23 cellular contexts compared by ENCODE assay signal in the genomic region with DNA sequence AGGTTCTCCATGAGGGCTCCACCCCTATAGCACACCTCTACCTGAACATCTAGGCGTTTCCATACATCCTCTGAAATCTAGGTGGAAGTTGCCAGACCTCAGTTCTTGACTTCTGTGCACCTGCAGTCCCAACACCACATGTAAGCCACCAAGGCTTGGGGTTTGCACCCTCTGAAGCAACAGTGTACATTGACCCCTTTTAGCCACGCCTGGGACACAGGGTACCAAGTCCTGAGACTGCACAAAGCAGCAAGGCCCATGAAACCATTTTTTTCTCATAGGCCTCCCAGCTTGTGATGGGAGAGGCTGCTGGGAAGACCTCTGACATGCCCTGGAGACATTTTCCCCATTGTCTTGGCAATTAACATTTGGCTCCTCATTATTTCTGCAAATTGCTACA. TPM values are rescaled to one million over a fixed set of nuclear protein-coding genes. Genes with fewer than 3 reads are reported as not detected.
DNase-seq lines count a peak whose midpoint lies in the region; ATAC-seq, FAIRE-seq and TF ChIP-seq lines count a peak whose summit lies in the region.
"Had no signal": no experiment of that assay in that cellular context is flagged by ENCODE, and none has a peak within 500 bp of the region (broad histone marks: within the 10 kb centered on the region; RNA-seq: fewer than 3 reads in every experiment).

No MANE protein-coding gene starts in this region.

- H3K27me3 ChIP-seq in liver (ENCODE audit: control insufficient read depth in 4 of 4, insufficient read depth in 4 of 4, low read length in 3 of 4) (no peaks in the 10 kb centered on the region), small intestine (ENCODE audit: control insufficient read depth in 2 of 2, insufficient read depth in 2 of 2, low read length in 2 of 2) (no peaks in the 10 kb centered on the region)
- H3K27me3 ChIP-seq: BLaER1 treated with 17β-estradiol and CSF1 and Interleukin-3, amounts not matched to agents 10 nM and 100 nM had no signal

- WGBS in liver, result 92% methylated on average over 2 of the region's 2 CpGs
- WGBS in small intestine, 3 donors, result 63 to 89% (median 78%) methylated on average over 2 of the region's 2 CpGs

- H3K36me3 ChIP-seq in liver (ENCODE audit: control insufficient read depth in 4 of 4, insufficient read depth in 3 of 4, low read depth in 1 of 4, low read length in 3 of 4) (peaks cover 0 to 3% (median 2%) of the 10 kb centered on the region in 4 donors), small intestine (ENCODE audit: control insufficient read depth in 2 of 2, insufficient read depth in 2 of 2, low read length in 2 of 2) (peaks cover 0 to 2% of the 10 kb centered on the region in 2 donors)

- H3K9me3 ChIP-seq in liver (ENCODE audit: control insufficient read depth in 4 of 4, low read length in 3 of 4), result no peaks in the 10 kb centered on the region
- no peaks in the 10 kb centered on the region for H3K9me3 ChIP-seq in small intestine (ENCODE audit: control insufficient read depth, low read depth)
- H3K9me3 ChIP-seq: A549, Caco-2 had no signal

- no peak overlapping the region for H3K9ac ChIP-seq in liver (ENCODE audit: low read depth in 1 of 2, low read length in 2 of 2)
- H3K9ac ChIP-seq: BLaER1 treated with 17β-estradiol and CSF1 and Interleukin-3, amounts not matched to agents 10 nM and 100 nM had no signal

- H3K4me1 Mint-ChIP-seq in activated CD4-positive, alpha-beta T cell treated with anti-CD3 and anti-CD28 coated beads, Interleukin-2, amount 10 ng/mL, durations not matched to agents 7 days and 5 days, result peaks cover 7% of the 10 kb centered on the region
- H3K4me1 Mint-ChIP-seq: B cell had no signal

- no peak overlapping the region for H3K4me3 ChIP-seq in liver (ENCODE audit: low read depth in 1 of 3, low read length in 3 of 3)
- no peak overlapping the region for H3K4me3 ChIP-seq in small intestine (ENCODE audit: low read depth in 1 of 2, low read length in 2 of 2)
- H3K4me3 ChIP-seq: A549; BLaER1 treated with 17β-estradiol and CSF1 and Interleukin-3, amounts not matched to agents 10 nM and 100 nM had no signal

- CTCF ChIA-PET in activated CD4-positive, alpha-beta T cell treated with anti-CD3 and anti-CD28 coated beads, Interleukin-2, amount 10 ng/mL, durations not matched to agents 7 days and 5 days (lab: Charles Lee), result interaction anchor here (0.6 to 0.7 kb wide), 3 partner anchors 13 to 912 kb away, joined by 3 to 4 read pairs (median 4); no protein-coding TSS in a partner anchor

- H3K9me3 Mint-ChIP-seq in activated CD4-positive, alpha-beta T cell treated with anti-CD3 and anti-CD28 coated beads, Interleukin-2, amount 10 ng/mL, durations not matched to agents 7 days and 5 days, result no peaks in the 10 kb centered on the region
- H3K9me3 Mint-ChIP-seq: CD4-positive, alpha-beta T cell; CD8-positive, alpha-beta T cell had no signal

- DNase-seq in activated CD4-positive, alpha-beta T cell treated with anti-CD3 and anti-CD28 coated beads, Interleukin-2, amount 10 ng/mL, durations not matched to agents 7 days and 5 days, result no peak
- no peak for DNase-seq in activated CD4-positive, alpha-beta T cell treated with anti-CD3 and anti-CD28 coated beads, Interleukin-2, amount 50 U/mL, for 48 hours
- DNase-seq in left lobe of liver (ENCODE audit: low spot score) (no peak), small intestine (peak; percentile 83), NCI-H226 (no peak)
- DNase-seq in NK-92 treated with Interleukin-12 subunit alpha and Interleukin-12 subunit beta, amount 100 ng/mL, for 24 hours (lab: John Stamatoyannopoulos, UW), result no peak
- DNase-seq: AML-193; Caco-2; Calu3; CD4-positive, alpha-beta T cell; CD8-positive, alpha-beta T cell; DMS79 treated with DMSO at 0.1 percent for 48 hours; GF-D8 had no signal

- POLR2A ChIA-PET in activated CD4-positive, alpha-beta T cell treated with anti-CD3 and anti-CD28 coated beads, Interleukin-2, amount 10 ng/mL, durations not matched to agents 7 days and 5 days (lab: Charles Lee), result no interaction called here

- H3K4me3 Mint-ChIP-seq in activated CD4-positive, alpha-beta T cell treated with anti-CD3 and anti-CD28 coated beads, Interleukin-2, amount 10 ng/mL, durations not matched to agents 7 days and 5 days, result no peak overlapping the region
- H3K4me3 Mint-ChIP-seq: B cell; CD4-positive, alpha-beta T cell; CD8-positive, alpha-beta T cell had no signal

- H3K27ac Mint-ChIP-seq in activated CD4-positive, alpha-beta T cell treated with anti-CD3 and anti-CD28 coated beads, Interleukin-2, amount 10 ng/mL, durations not matched to agents 7 days and 5 days, result peak overlapping the region; percentile 9
- H3K27ac Mint-ChIP-seq: B cell; CD4-positive, alpha-beta T cell; CD8-positive, alpha-beta T cell had no signal

- no peak overlapping the region for H3K27ac ChIP-seq in liver (ENCODE audit: low read depth in 1 of 2, low read length in 2 of 2)
- H3K27ac ChIP-seq in small intestine (ENCODE audit: low read depth in 1 of 2, low read length in 1 of 2), result no peak overlapping the region
- H3K27ac ChIP-seq: 22Rv1; A549; BLaER1 treated with 17β-estradiol and CSF1 and Interleukin-3, amounts not matched to agents 10 nM and 100 nM; C4-2B had no signal

- FAIRE-seq in small intestine (lab: Jason Lieb, UNC), result no peak
- FAIRE-seq: A549, D721Med, G401.6, GM12891 had no signal

- peaks cover 38% of the 10 kb centered on the region for H3K36me3 Mint-ChIP-seq in activated CD4-positive, alpha-beta T cell treated with anti-CD3 and anti-CD28 coated beads, Interleukin-2, amount 10 ng/mL, durations not matched to agents 7 days and 5 days (ENCODE audit: low read depth)

- TF ChIP-seq RAD21 in liver (IDR thresholded peaks at IDR 0.05), result no peak

- ATAC-seq in left lobe of liver (peak; percentile 66), HG03139 (IDR thresholded peaks at IDR 0.05; ENCODE audit: unreplicated experiment) (no peak)
- ATAC-seq: A549; CD8-positive, alpha-beta T cell had no signal

- TF ChIP-seq CTCF in liver (IDR thresholded peaks at IDR 0.05; ENCODE audit: low read depth, low read length, missing input control), result no peak

- no peaks in the 10 kb centered on the region for H3K27me3 Mint-ChIP-seq in activated CD4-positive, alpha-beta T cell treated with anti-CD3 and anti-CD28 coated beads, Interleukin-2, amount 10 ng/mL, durations not matched to agents 7 days and 5 days
- H3K27me3 Mint-ChIP-seq: B cell; CD4-positive, alpha-beta T cell had no signal

- H3K4me1 ChIP-seq in liver (ENCODE audit: control insufficient read depth in 4 of 4, insufficient read depth in 4 of 4, low read length in 3 of 4) (no peaks in the 10 kb centered on the region), small intestine (ENCODE audit: control insufficient read depth in 2 of 2, insufficient read depth in 1 of 2, low read depth in 1 of 2, low read length in 1 of 2) (no peaks in the 10 kb centered on the region)
- H3K4me1 ChIP-seq: A549; BLaER1 treated with 17β-estradiol and CSF1 and Interleukin-3, amounts not matched to agents 10 nM and 100 nM; Caco-2 had no signal

TF ChIP-seq in liver, 16 proteins besides CTCF, POLR2A, EP300 and RAD21:
- TF ChIP-seq, protein P1, sequence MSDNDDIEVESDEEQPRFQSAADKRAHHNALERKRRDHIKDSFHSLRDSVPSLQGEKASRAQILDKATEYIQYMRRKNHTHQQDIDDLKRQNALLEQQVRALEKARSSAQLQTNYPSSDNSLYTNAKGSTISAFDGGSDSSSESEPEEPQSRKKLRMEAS (IDR thresholded peaks at IDR 0.05), result no peak
- TF ChIP-seq FOXA2 (IDR thresholded peaks at IDR 0.05), result no peak
- TF ChIP-seq HNF4A (conservative IDR thresholded peaks at IDR 0.05), result peak; percentile 28 to 63
TF ChIP-seq in liver: peak in this region for 1.

RNA-seq across cellular contexts. Expression of gene ARL6IP6, which starts 20.0 kb away (rescaled TPM):
- 10 to 100 TPM; 37.4 to 57.5 TPM for total RNA-seq in activated CD4-positive, alpha-beta T cell treated with anti-CD3 and anti-CD28 coated beads, Interleukin-2, amount 10 ng/mL, durations not matched to agents 7 days and 5 days
- total RNA-seq in left lobe of liver, result 2.2 TPM
- 10 to 100 TPM in 1 of 2 donors, 1 to 10 TPM in 1; 5.6 to 16.6 TPM for total RNA-seq in liver
- 1 to 10 TPM; 2.2 to 3.6 TPM for polyA plus RNA-seq in liver
- polyA plus RNA-seq in small intestine, result 10 to 100 TPM in 2 of 3 donors, 1 to 10 TPM in 1; 5.7 to 12.5 (median 11.3) TPM

RNA-seq across cellular contexts. Expression of gene PRPF40A, which starts 21.2 kb away (rescaled TPM):
- 100 to 1,000 TPM; 107 to 109 TPM for total RNA-seq in activated CD4-positive, alpha-beta T cell treated with anti-CD3 and anti-CD28 coated beads, Interleukin-2, amount 10 ng/mL, durations not matched to agents 7 days and 5 days
- total RNA-seq in left lobe of liver (31.3 TPM), liver (10 to 100 TPM; 56.3 to 58.1 TPM)
- polyA plus RNA-seq in liver (10 to 100 TPM; 18.8 to 51.1 TPM), small intestine (10 to 100 TPM; 26.4 to 45.9 (median 41.1) TPM)
